9 cellular contexts compared by ENCODE assay signal in the genomic region with DNA sequence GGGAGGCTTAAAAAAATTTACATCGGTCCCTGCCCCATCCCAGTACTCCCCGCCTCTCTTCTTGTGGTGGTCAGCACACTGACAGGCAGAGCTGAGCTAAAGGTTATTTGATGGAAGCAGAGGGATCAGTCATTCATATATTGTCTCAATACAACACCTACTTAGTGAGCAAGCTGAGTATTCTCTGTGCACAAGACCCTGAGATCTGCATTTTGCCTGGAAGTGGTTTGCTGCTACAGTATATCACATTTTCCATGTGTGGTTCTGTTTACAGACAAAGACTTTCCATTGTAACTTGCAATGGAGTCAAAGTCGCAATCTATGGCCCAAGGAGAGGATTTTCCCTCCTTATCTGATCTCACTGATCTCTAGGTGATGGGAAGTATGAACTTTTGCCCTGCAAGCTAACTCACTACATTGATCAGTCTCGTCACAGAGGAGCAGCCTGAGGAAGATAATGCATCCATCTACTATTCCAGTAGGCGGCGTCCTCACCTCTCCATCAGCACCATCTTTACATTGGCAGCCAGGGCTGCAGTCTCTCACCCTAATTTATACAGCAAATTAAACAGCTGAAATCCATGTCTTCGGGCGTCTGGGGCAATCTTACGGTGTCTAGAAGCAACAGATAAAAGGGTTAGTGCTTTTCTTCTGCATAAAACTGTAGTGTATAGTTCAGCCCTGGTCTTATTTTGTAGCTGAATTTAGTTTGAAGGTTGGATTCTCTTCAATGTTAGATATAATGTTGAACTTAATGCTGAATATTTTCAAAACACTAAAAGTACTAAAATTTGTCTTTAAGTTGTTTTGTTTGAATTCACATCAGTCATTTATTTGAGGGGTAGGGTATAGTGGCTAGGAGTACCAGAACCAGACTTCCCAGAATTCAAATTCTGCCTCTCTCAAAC. TPM values are rescaled to one million over a fixed set of nuclear protein-coding genes. Genes with fewer than 3 reads are reported as not detected.
DNase-seq lines count a peak whose midpoint lies in the region; ATAC-seq and TF ChIP-seq lines count a peak whose summit lies in the region.
"Had no signal": no experiment of that assay in that cellular context is flagged by ENCODE, and none has a peak within 500 bp of the region (broad histone marks: within the 10 kb centered on the region; RNA-seq: fewer than 3 reads in every experiment).

No MANE protein-coding gene starts in this region.

- no peak for TF ChIP-seq POLR2A in stomach (IDR thresholded peaks at IDR 0.05)

- intact Hi-C loops in CD14-positive monocyte (cut with micrococcal nuclease), result loop anchor here in 1 of 2 donors (5.0 to 10.0 kb wide), 2 partner anchors 151 to 334 kb away; no protein-coding TSS in a partner anchor
- intact Hi-C loops in stomach (cut with DNase I; ENCODE audit: low total_unique reads), result loop anchor here (10.0 kb wide), 1 partner anchor 151 kb away; no protein-coding TSS in a partner anchor

- no peak overlapping the region for H3K4me3 Mint-ChIP-seq in CD14-positive monocyte

- no peaks in the 10 kb centered on the region for H3K36me3 Mint-ChIP-seq in CD14-positive monocyte

- H3K27ac ChIP-seq in stomach, result no peak overlapping the region
- H3K27ac ChIP-seq: SJSA1 had no signal

- WGBS in stomach, 5 donors, result 21 to 26% (median 24%) methylated on average over 9 of the region's 9 CpGs

- TF ChIP-seq EP300 in stomach (IDR thresholded peaks at IDR 0.05), result no peak

- no peaks in the 10 kb centered on the region for H3K9me3 ChIP-seq in stomach
- H3K9me3 ChIP-seq: SJSA1 had no signal

- ATAC-seq in GM18907 (IDR thresholded peaks at IDR 0.05; ENCODE audit: unreplicated experiment), result peak; percentile 56
- ATAC-seq in HG03159 (IDR thresholded peaks at IDR 0.05; ENCODE audit: unreplicated experiment), result peak; percentile 50
- peak; percentile 69 to 74 for ATAC-seq in activated CD4-positive, CD25-positive, alpha-beta regulatory T cell treated with anti-CD3 and anti-CD28 coated beads, Interleukin-2, amount 50 U/mL, for 24 hours

- H3K27ac Mint-ChIP-seq in CD14-positive monocyte, result no peak overlapping the region

- H3K4me1 Mint-ChIP-seq in CD14-positive monocyte, result peaks cover 15% of the 10 kb centered on the region

- peaks cover 11 to 28% (median 21%) of the 10 kb centered on the region in 3 donors for H3K27me3 Mint-ChIP-seq in CD14-positive monocyte (ENCODE audit: low read depth in 3 of 3)

- H3K36me3 ChIP-seq in stomach, result no peaks in the 10 kb centered on the region

- H3K9me3 Mint-ChIP-seq in CD14-positive monocyte, result peaks cover 0 to 2% (median 0%) of the 10 kb centered on the region in 7 donors

- H3K4me1 ChIP-seq in stomach, result peaks cover 11 to 27% (median 21%) of the 10 kb centered on the region in 4 donors

- TF ChIP-seq CTCF in CD14-positive monocyte (IDR thresholded peaks at IDR 0.05) (peak; percentile 87), stomach (IDR thresholded peaks at IDR 0.05) (peak in 5 of 7 experiments; percentile 55 to 82 (median 72))

- H3K27me3 ChIP-seq in stomach, result no peaks in the 10 kb centered on the region
- H3K27me3 ChIP-seq: SJSA1 had no signal

- DNase-seq in CD14-positive monocyte (ENCODE audit: low spot score) (no peak), NCI-H2196 (lab: John Stamatoyannopoulos, UW; ENCODE audit: unreplicated experiment) (peak; percentile 72), dermis microvascular lymphatic vessel endothelial cell (ENCODE audit: low read depth in 2 of 2) (peak; percentile 38 to 67), middle frontal gyrus (ENCODE audit: extremely low spot score, low spot score) (peak; percentile 27), stomach (peak; percentile 70)

- no peak overlapping the region for H3K4me3 ChIP-seq in stomach
- H3K4me3 ChIP-seq: SJSA1 had no signal

RNA-seq across cellular contexts. Expression of gene TRAF5, which starts 3.2 kb away (rescaled TPM):
- 1 to 10 TPM; 1.0 to 1.6 TPM for polyA plus RNA-seq in CD14-positive monocyte
- total RNA-seq in dermis microvascular lymphatic vessel endothelial cell, result 10.0 and 16.7 TPM in 2 replicates
- total RNA-seq in stomach, result 10 to 100 TPM; 14.8 to 50.7 (median 22.6) TPM
- polyA plus RNA-seq in stomach, result 1 to 10 TPM; 4.3 to 9.9 (median 4.3) TPM
